ENCODE assay signal across 8 cellular contexts in genomic region chrX:150694738-150695410, GRCh38. TPM values are rescaled to one million over a fixed set of nuclear protein-coding genes. Genes with fewer than 3 reads are reported as not detected.
DNase-seq lines count a peak whose midpoint lies in the region; ATAC-seq and TF ChIP-seq lines count a peak whose summit lies in the region.

No MANE protein-coding gene starts in this region.

- peak overlapping the region in 1 of 2 donors; percentile 11 for H3K4me3 ChIP-seq in esophagus (ENCODE audit: low read depth in 1 of 2, low read length in 2 of 2)

- no peaks in the 10 kb centered on the region for H3K27me3 ChIP-seq in esophagus (ENCODE audit: control insufficient read depth in 1 of 2, insufficient read depth in 2 of 2, low read length in 2 of 2)

- peak overlapping the region; percentile 97 for H3K27ac ChIP-seq in RWPE1
- H3K27ac ChIP-seq in esophagus (ENCODE audit: low read depth in 2 of 2, low read length in 1 of 2), result peak overlapping the region; percentile 86 to 96

- CTCF ChIA-PET in RWPE1 (lab: Yijun Ruan, JAX), result interaction anchor here (0.8 kb wide), 1 partner anchor 74 kb away, joined by 3 read pairs; no protein-coding TSS in a partner anchor

- no peak for TF ChIP-seq CTCF in RWPE1 (conservative IDR thresholded peaks at IDR 0.05; ENCODE audit: low read depth)

- POLR2A ChIA-PET in RWPE1 (lab: Yijun Ruan, JAX; ENCODE audit: low non-redundant PET), result no interaction called here

- no peak for ATAC-seq in HG03196 (IDR thresholded peaks at IDR 0.05; ENCODE audit: unreplicated experiment)

- 36 to 46% methylated on average over 8 of the region's 8 CpGs for WGBS in esophagus, 2 donors

- no peaks in the 10 kb centered on the region for H3K36me3 ChIP-seq in esophagus (ENCODE audit: control insufficient read depth in 2 of 2, insufficient read depth in 2 of 2, low read length in 1 of 2)

- H3K9me3 ChIP-seq in esophagus (ENCODE audit: control insufficient read depth in 2 of 2, insufficient read depth in 1 of 2, low read depth in 1 of 2, low read length in 1 of 2), result peaks cover 0 to 2% of the 10 kb centered on the region in 2 donors

- peaks cover 3 to 8% of the 10 kb centered on the region in 2 donors for H3K4me1 ChIP-seq in esophagus (ENCODE audit: control insufficient read depth in 2 of 2, insufficient read depth in 2 of 2, low read length in 1 of 2)

- DNase-seq in stimulated activated naive CD4-positive, alpha-beta T cell treated with Interleukin-2 at 50 U/mL for 16 hours (lab: John Stamatoyannopoulos, UW), result peak; percentile 31
- no peak for DNase-seq in stimulated activated naive CD4-positive, alpha-beta T cell (lab: John Stamatoyannopoulos, UW)
- DNase-seq in RWPE1 (ENCODE audit: low spot score) (no peak), NCI-H510A (lab: John Stamatoyannopoulos, UW) (no peak), HUDEP-2 (lab: John Stamatoyannopoulos, UW; ENCODE audit: unreplicated experiment in 76 of 76) (no peak)
- peak; percentile 45 for DNase-seq in stimulated activated CD4-positive, alpha-beta T cell treated with anti-CD3 and anti-CD28 coated beads, Interleukin-4, amount 100 ng/mL, for 24 hours

RNA-seq across cellular contexts. Expression of gene MTMR1, which starts 1.7 kb away (rescaled TPM):
- 10 to 100 TPM; 19.2 to 21.2 TPM for polyA plus RNA-seq in esophagus

Comparison
In these comparisons a context has a peak if more than half of its experiments do, and no peak if none do; other contexts are left out.
1. DNase-seq: peak in stimulated activated naive CD4-positive, alpha-beta T cell treated with Interleukin-2 at 50 U/mL for 16 hours (single experiment) and stimulated activated CD4-positive, alpha-beta T cell treated with anti-CD3 and anti-CD28 coated beads, Interleukin-4, amount 100 ng/mL, for 24 hours (single experiment); none in stimulated activated naive CD4-positive, alpha-beta T cell (0 of 6), RWPE1 (single experiment), NCI-H510A (single experiment) and HUDEP-2 (0 of 76).